Comparison of ENCODE assay signal across 1 cellular context in genomic region chr12:107783406-107784376, GRCh38.
TF ChIP-seq lines count a peak whose summit lies in the region.

No MANE protein-coding gene starts in this region.

TF ChIP-seq in GM12878, 131 proteins besides CTCF, POLR2A, EP300 and RAD21 (continued from another document):
- no peak for TF ChIP-seq ZBTB11 (CRISPR knock-in tag; IDR thresholded peaks at IDR 0.05)
- no peak for TF ChIP-seq CBX3 (IDR thresholded peaks at IDR 0.05; ENCODE audit: borderline replicate concordance, low read depth)
- TF ChIP-seq ATF7 (IDR thresholded peaks at IDR 0.05; ENCODE audit: low read depth), result peak; percentile 40; the same call in 1 of the 2 replicates
- TF ChIP-seq CEBPB (IDR thresholded peaks at IDR 0.05; ENCODE audit: borderline replicate concordance in 1 of 2, low read depth in 2 of 2, low read length in 2 of 2), result no peak
- TF ChIP-seq IRF4 (IDR thresholded peaks at IDR 0.05; ENCODE audit: low read depth, low read length), result no peak
- no peak for TF ChIP-seq ZBTB33 (IDR thresholded peaks at IDR 0.05)
- no peak for TF ChIP-seq STAT3 (IDR thresholded peaks at IDR 0.05; ENCODE audit: low read depth, low read length)
- TF ChIP-seq HDGF (IDR thresholded peaks at IDR 0.05), result no peak
- no peak for TF ChIP-seq BMI1 (IDR thresholded peaks at IDR 0.05; ENCODE audit: borderline replicate concordance)
- TF ChIP-seq ATF2 (IDR thresholded peaks at IDR 0.05; ENCODE audit: low read length), result peak; percentile 58; the same call in 1 of the 2 replicates
- no peak for TF ChIP-seq TCF3 (IDR thresholded peaks at IDR 0.05; ENCODE audit: borderline replicate concordance, insufficient read depth, low read depth, low read length)
- TF ChIP-seq BCLAF1 (IDR thresholded peaks at IDR 0.05), result no peak
- TF ChIP-seq ESRRA (IDR thresholded peaks at IDR 0.05; ENCODE audit: low read length), result no peak
- no peak for TF ChIP-seq NRF1 (conservative IDR thresholded peaks at IDR 0.05; ENCODE audit: low read depth, low read length)
- no peak for TF ChIP-seq HDAC2 (IDR thresholded peaks at IDR 0.05)
